Comparison of ENCODE assay signal across 17 cellular contexts in genomic region chr1:159985456-159985855, GRCh38. TPM values are rescaled to one million over a fixed set of nuclear protein-coding genes. Genes with fewer than 3 reads are reported as not detected.
A peak's percentile ranks its signal among the peaks of the same experiment; 100 is the strongest.
DNase-seq lines count a peak whose midpoint lies in the region; ATAC-seq and TF ChIP-seq lines count a peak whose summit lies in the region.
"Had no signal": no experiment of that assay in that cellular context is flagged by ENCODE, and none has a peak within 500 bp of the region (broad histone marks: within the 10 kb centered on the region; RNA-seq: fewer than 3 reads in every experiment).

No MANE protein-coding gene starts in this region.

- H3K27ac ChIP-seq in endodermal cell (ENCODE audit: low read depth, low read length) = no peak overlapping the region

- peak; percentile 25 for DNase-seq in endodermal cell
- DNase-seq in left colon = no peak
- DNase-seq in ureter (ENCODE audit: low spot score) = peak; percentile 26
- DNase-seq in stimulated activated naive CD4-positive, alpha-beta T cell (lab: John Stamatoyannopoulos, UW) = no peak
- DNase-seq in MCF 10A (ENCODE audit: unreplicated experiment) = no peak
- DNase-seq: C1 segment of cervical spinal cord; Caco-2; CD8-positive, alpha-beta T cell; DMS153; DND-41; GOT3; HFFc6 had no signal

- no TSS peak for BruUV-seq in MCF 10A (replicated peaks; lab: Mats Ljungman, UMichigan)

- H3K4me3 ChIP-seq in endodermal cell (ENCODE audit: low read length) = no peak overlapping the region
- H3K4me3 ChIP-seq: HAP-1 had no signal

- no peak overlapping the region for H3K9ac ChIP-seq in endodermal cell (ENCODE audit: extremely low read depth, low read length, poor library complexity, severe bottlenecking)

- no peaks in the 10 kb centered on the region for H3K36me3 ChIP-seq in endodermal cell (ENCODE audit: control insufficient read depth, insufficient read depth, low read length)
- H3K36me3 ChIP-seq: HAP-1 had no signal

- POLR2A ChIA-PET in MCF 10A (lab: Yijun Ruan, JAX) = no interaction called here

- H3K27me3 ChIP-seq in endodermal cell (ENCODE audit: control insufficient read depth, insufficient read depth, low read length, poor library complexity, severe bottlenecking) = peaks cover 8% of the 10 kb centered on the region

- H3K4me1 Mint-ChIP-seq in endodermal cell (peaks cover 7% of the 10 kb centered on the region), MCF 10A (ENCODE audit: insufficient read depth, unreplicated experiment) (peaks cover 9% of the 10 kb centered on the region)

- intact Hi-C loops in left colon (cut with DNase I, micrococcal nuclease) = no loop called here
- intact Hi-C loops in MCF 10A (cut with micrococcal nuclease) = no loop called here

- H3K9me3 Mint-ChIP-seq in endodermal cell (no peaks in the 10 kb centered on the region), MCF 10A (ENCODE audit: unreplicated experiment) (no peaks in the 10 kb centered on the region)
- H3K9me3 Mint-ChIP-seq: CD8-positive, alpha-beta T cell; HFFc6 had no signal

- H3K27me3 Mint-ChIP-seq in endodermal cell (ENCODE audit: insufficient read depth) (peaks cover 10% of the 10 kb centered on the region), MCF 10A (ENCODE audit: insufficient read depth, unreplicated experiment) (no peaks in the 10 kb centered on the region)

- WGBS in endodermal cell (ENCODE audit: insufficient coverage in 1 of 2, insufficient read length in 1 of 2), 2 experiments = 92 to 93% methylated on average over 4 to 6 of the region's 6 CpGs

- no peaks in the 10 kb centered on the region for H3K4me1 ChIP-seq in endodermal cell (ENCODE audit: control insufficient read depth, insufficient read depth, low read length)
- H3K4me1 ChIP-seq: Caco-2, HAP-1 had no signal

- H3K27ac Mint-ChIP-seq in endodermal cell (no peak overlapping the region), MCF 10A (ENCODE audit: low read depth, unreplicated experiment) (no peak overlapping the region)
- H3K27ac Mint-ChIP-seq: CD8-positive, alpha-beta T cell; HFFc6 had no signal

- TF ChIP-seq CTCF in endodermal cell (conservative IDR thresholded peaks at IDR 0.05) = no peak
- no peak for TF ChIP-seq CTCF in MCF 10A (IDR thresholded peaks at IDR 0.05; ENCODE audit: unreplicated experiment)

- no peaks in the 10 kb centered on the region for H3K9me3 ChIP-seq in endodermal cell (ENCODE audit: control insufficient read depth, low read length)
- H3K9me3 ChIP-seq: Caco-2, HAP-1 had no signal

- H3K36me3 Mint-ChIP-seq in endodermal cell (ENCODE audit: low read depth) (no peaks in the 10 kb centered on the region), MCF 10A (ENCODE audit: insufficient read depth, unreplicated experiment) (peaks cover 15% of the 10 kb centered on the region)
- H3K36me3 Mint-ChIP-seq: CD8-positive, alpha-beta T cell had no signal

- ATAC-seq in left colon (peak; percentile 16), GM19324 (IDR thresholded peaks at IDR 0.05; ENCODE audit: low FRiP score, unreplicated experiment) (no peak)
- ATAC-seq: CD8-positive, alpha-beta T cell had no signal

- CTCF ChIA-PET in MCF 10A (lab: Yijun Ruan, JAX) = interaction anchor here (0.5 to 8.7 kb wide), 4 partner anchors 21 to 1978 kb away, joined by 3 to 75 read pairs (median 4); no protein-coding TSS in a partner anchor

- H3K4me3 Mint-ChIP-seq in endodermal cell (no peak overlapping the region), MCF 10A (ENCODE audit: unreplicated experiment) (no peak overlapping the region)
- H3K4me3 Mint-ChIP-seq: CD8-positive, alpha-beta T cell; HFFc6 had no signal

RNA-seq across cellular contexts. Expression of gene SLAMF9, which starts 31.4 kb away (rescaled TPM):
- total RNA-seq in endodermal cell (not detected), left colon (not detected), ureter (not detected), MCF 10A (2022) (not detected in 2 replicates)
- not detected for polyA plus RNA-seq in endodermal cell (2013, experiment 1 of 2)
- polyA plus RNA-seq in endodermal cell (2013, experiment 2 of 2) = not detected
- total RNA-seq: A172; A673; CD8-positive, alpha-beta T cell had no signal
- polyA plus RNA-seq: BJ had no signal

RNA-seq across cellular contexts. Expression of gene IGSF9, which starts 40.0 kb away (rescaled TPM):
- 1 to 10 TPM; 7.5 to 9.2 TPM for total RNA-seq in endodermal cell
- polyA plus RNA-seq in endodermal cell (2013, experiment 1 of 2) = 34.7 TPM
- 30.4 TPM for polyA plus RNA-seq in endodermal cell (2013, experiment 2 of 2)
- 10 to 100 TPM; 31.5 to 46.3 TPM for total RNA-seq in left colon
- total RNA-seq in ureter = 13.8 TPM
- 0.25 and 0.44 TPM in 2 replicates for total RNA-seq in MCF 10A (2022)
- total RNA-seq: CD8-positive, alpha-beta T cell; HFFc6 had no signal
- polyA plus RNA-seq: BJ had no signal

RNA-seq across cellular contexts. Expression of gene PIGM, which starts 46.3 kb away (rescaled TPM):
- total RNA-seq in endodermal cell (1 to 10 TPM; 4.6 to 5.2 TPM), left colon (1 to 10 TPM; 5.4 to 6.2 TPM), ureter (11.1 TPM), MCF 10A (2022) (7.7 and 10.1 TPM in 2 replicates)
- 6.7 TPM for polyA plus RNA-seq in endodermal cell (2013, experiment 1 of 2)
- polyA plus RNA-seq in endodermal cell (2013, experiment 2 of 2) = 5.5 TPM

Comparison
In these comparisons a context has a peak if more than half of its experiments do, and no peak if none do; other contexts are left out.
1. DNase-seq: peak in endodermal cell (single experiment) and ureter (single experiment); none in left colon (0 of 2), stimulated activated naive CD4-positive, alpha-beta T cell (0 of 6) and MCF 10A (single experiment).